ENCODE assay signal across 1 cellular context in genomic region chr6:33118525-33119123, GRCh38.
A peak's percentile ranks its signal among the peaks of the same experiment; 100 is the strongest.
TF ChIP-seq lines count a peak whose summit lies in the region.

No MANE protein-coding gene starts in this region.

TF ChIP-seq in HepG2, 621 proteins besides CTCF, POLR2A, EP300 and RAD21 (continued from another document):
- TF ChIP-seq ERF (CRISPR knock-in tag; IDR thresholded peaks at IDR 0.05) (no peak), ATF6 (CRISPR knock-in tag; conservative IDR thresholded peaks at IDR 0.05) (no peak), ZBTB7B (CRISPR knock-in tag; IDR thresholded peaks at IDR 0.05) (no peak), ARID3A (IDR thresholded peaks at IDR 0.05; ENCODE audit: low read depth, low read length) (peak; percentile 63), TRAFD1 (CRISPR knock-in tag; IDR thresholded peaks at IDR 0.05; ENCODE audit: borderline replicate concordance) (no peak), ARNT2 (CRISPR knock-in tag; IDR thresholded peaks at IDR 0.05; ENCODE audit: low read depth) (no peak), MIER3 (CRISPR knock-in tag; IDR thresholded peaks at IDR 0.05; ENCODE audit: borderline replicate concordance) (0 out of 2 replicates have a peak, but pooled peaks have one; percentile 23), JUNB (CRISPR knock-in tag; IDR thresholded peaks at IDR 0.05; ENCODE audit: borderline replicate concordance) (no peak), NR2F1 (CRISPR knock-in tag; IDR thresholded peaks at IDR 0.05) (no peak), ZIK1 (CRISPR knock-in tag; IDR thresholded peaks at IDR 0.05; ENCODE audit: borderline replicate concordance, low read depth) (no peak), NONO (IDR thresholded peaks at IDR 0.05) (no peak), NONO (CRISPR knock-in tag; conservative IDR thresholded peaks at IDR 0.05) (no peak), CBX5 (CRISPR knock-in tag; IDR thresholded peaks at IDR 0.05; ENCODE audit: borderline replicate concordance) (no peak), STAG1 (CRISPR knock-in tag; IDR thresholded peaks at IDR 0.05) (peak; percentile 76), IKZF4 (CRISPR knock-in tag; IDR thresholded peaks at IDR 0.05; ENCODE audit: borderline replicate concordance, low read depth, not compliant biosample characterization) (no peak), CSRNP2 (CRISPR knock-in tag; conservative IDR thresholded peaks at IDR 0.05; ENCODE audit: low read depth) (no peak), CREB3 (CRISPR knock-in tag; IDR thresholded peaks at IDR 0.05) (no peak), ZNF547 (CRISPR knock-in tag; IDR thresholded peaks at IDR 0.05) (no peak), SP2 (CRISPR knock-in tag; IDR thresholded peaks at IDR 0.05) (no peak), GZF1 (CRISPR knock-in tag; IDR thresholded peaks at IDR 0.05) (no peak), SMC3 (IDR thresholded peaks at IDR 0.05; ENCODE audit: low read length) (peak; percentile 54), KLF11 (CRISPR knock-in tag; IDR thresholded peaks at IDR 0.05) (0 out of 2 replicates have a peak, but pooled peaks have one; percentile 41), TFDP2 (CRISPR knock-in tag; IDR thresholded peaks at IDR 0.05) (no peak), EHMT2 (IDR thresholded peaks at IDR 0.05; ENCODE audit: borderline replicate concordance, low read depth, low read length) (no peak), PBX3 (CRISPR knock-in tag; IDR thresholded peaks at IDR 0.05; ENCODE audit: borderline replicate concordance) (no peak), NFE2 (CRISPR knock-in tag; IDR thresholded peaks at IDR 0.05) (no peak), NFKB2 (CRISPR knock-in tag; IDR thresholded peaks at IDR 0.05; ENCODE audit: borderline replicate concordance) (no peak), ZBTB3 (CRISPR knock-in tag; IDR thresholded peaks at IDR 0.05; ENCODE audit: borderline replicate concordance, low read depth) (no peak), TBX3 (IDR thresholded peaks at IDR 0.05; ENCODE audit: borderline replicate concordance) (no peak), GTF3A (CRISPR knock-in tag; conservative IDR thresholded peaks at IDR 0.05) (no peak), SOX5 (CRISPR knock-in tag; IDR thresholded peaks at IDR 0.05; ENCODE audit: borderline replicate concordance) (0 out of 2 replicates have a peak, but pooled peaks have one; percentile 9), CAMTA2 (CRISPR knock-in tag; IDR thresholded peaks at IDR 0.05; ENCODE audit: borderline replicate concordance) (no peak), ELF3 (CRISPR knock-in tag; IDR thresholded peaks at IDR 0.05) (peak; percentile 58), MXD4 (CRISPR knock-in tag; IDR thresholded peaks at IDR 0.05) (0 out of 2 replicates have a peak, but pooled peaks have one; percentile 20)
